ENCODE assay signal across 1 cellular context in the genomic region with DNA sequence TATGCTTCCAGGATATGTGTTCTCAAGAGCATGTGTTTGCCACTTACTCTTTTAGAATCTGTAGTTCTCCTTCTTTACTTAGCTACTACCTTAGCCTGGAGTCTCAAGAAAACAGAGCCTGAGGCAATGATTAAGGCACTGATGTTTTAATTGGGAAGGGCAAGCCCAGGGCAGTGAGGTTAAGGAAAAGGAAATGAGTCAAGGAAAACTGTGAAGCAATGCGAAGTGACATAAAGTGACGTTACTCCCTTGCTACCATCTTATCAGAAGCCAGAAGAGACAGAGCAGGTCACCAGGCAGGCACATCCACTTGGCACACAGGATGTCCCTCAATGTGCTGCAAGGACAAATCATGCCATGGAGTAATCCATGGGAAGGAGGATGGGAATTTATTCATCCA.
TF ChIP-seq lines count a peak whose summit lies in the region.

No MANE protein-coding gene starts in this region.

TF ChIP-seq in GM23338, 12 proteins besides CTCF, POLR2A, EP300 and RAD21 (continued from another document):
- TF ChIP-seq, protein P1, sequence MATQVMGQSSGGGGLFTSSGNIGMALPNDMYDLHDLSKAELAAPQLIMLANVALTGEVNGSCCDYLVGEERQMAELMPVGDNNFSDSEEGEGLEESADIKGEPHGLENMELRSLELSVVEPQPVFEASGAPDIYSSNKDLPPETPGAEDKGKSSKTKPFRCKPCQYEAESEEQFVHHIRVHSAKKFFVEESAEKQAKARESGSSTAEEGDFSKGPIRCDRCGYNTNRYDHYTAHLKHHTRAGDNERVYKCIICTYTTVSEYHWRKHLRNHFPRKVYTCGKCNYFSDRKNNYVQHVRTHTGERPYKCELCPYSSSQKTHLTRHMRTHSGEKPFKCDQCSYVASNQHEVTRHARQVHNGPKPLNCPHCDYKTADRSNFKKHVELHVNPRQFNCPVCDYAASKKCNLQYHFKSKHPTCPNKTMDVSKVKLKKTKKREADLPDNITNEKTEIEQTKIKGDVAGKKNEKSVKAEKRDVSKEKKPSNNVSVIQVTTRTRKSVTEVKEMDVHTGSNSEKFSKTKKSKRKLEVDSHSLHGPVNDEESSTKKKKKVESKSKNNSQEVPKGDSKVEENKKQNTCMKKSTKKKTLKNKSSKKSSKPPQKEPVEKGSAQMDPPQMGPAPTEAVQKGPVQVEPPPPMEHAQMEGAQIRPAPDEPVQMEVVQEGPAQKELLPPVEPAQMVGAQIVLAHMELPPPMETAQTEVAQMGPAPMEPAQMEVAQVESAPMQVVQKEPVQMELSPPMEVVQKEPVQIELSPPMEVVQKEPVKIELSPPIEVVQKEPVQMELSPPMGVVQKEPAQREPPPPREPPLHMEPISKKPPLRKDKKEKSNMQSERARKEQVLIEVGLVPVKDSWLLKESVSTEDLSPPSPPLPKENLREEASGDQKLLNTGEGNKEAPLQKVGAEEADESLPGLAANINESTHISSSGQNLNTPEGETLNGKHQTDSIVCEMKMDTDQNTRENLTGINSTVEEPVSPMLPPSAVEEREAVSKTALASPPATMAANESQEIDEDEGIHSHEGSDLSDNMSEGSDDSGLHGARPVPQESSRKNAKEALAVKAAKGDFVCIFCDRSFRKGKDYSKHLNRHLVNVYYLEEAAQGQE (IDR thresholded peaks at IDR 0.05; ENCODE audit: unreplicated experiment): no peak
- TF ChIP-seq ZNF331 (CRISPR knock-in tag; IDR thresholded peaks at IDR 0.05; ENCODE audit: low read depth): no peak
- no peak for TF ChIP-seq JUNB (IDR thresholded peaks at IDR 0.05; ENCODE audit: unreplicated experiment)
- TF ChIP-seq POLR2AphosphoS5 (IDR thresholded peaks at IDR 0.05; ENCODE audit: low read depth): no peak
- TF ChIP-seq ZNF114 (CRISPR knock-in tag; IDR thresholded peaks at IDR 0.05): no peak
- TF ChIP-seq EZH2phosphoT487 (IDR thresholded peaks at IDR 0.05; ENCODE audit: unreplicated experiment): no peak
- no peak for TF ChIP-seq EZH2 (IDR thresholded peaks at IDR 0.05; ENCODE audit: low read depth, unreplicated experiment)
- no peak for TF ChIP-seq NANOG (IDR thresholded peaks at IDR 0.05; ENCODE audit: borderline replicate concordance)
